Comparison of ENCODE assay signal across 10 cellular contexts in the genomic region with DNA sequence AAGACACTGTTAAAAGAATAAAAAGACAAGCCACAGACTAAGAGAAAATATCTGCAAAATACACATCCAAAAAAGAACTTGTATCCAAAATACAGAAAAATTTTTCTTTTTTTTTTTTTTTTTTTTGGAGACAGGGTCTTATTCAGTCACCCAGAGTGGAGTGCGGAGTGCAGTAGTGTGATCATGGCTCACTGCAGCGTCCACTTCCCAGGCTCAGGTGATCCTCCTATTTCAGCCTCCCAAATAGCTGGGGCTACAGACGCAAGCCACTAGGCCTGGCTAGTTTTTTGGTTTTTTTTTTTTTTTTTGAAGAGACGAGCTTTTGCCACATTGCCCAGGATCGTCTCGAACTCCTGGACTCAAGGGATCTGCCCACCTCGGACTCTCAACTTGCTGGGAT. TPM values are rescaled to one million over a fixed set of nuclear protein-coding genes. Genes with fewer than 3 reads are reported as not detected.
DNase-seq lines count a peak whose midpoint lies in the region; ATAC-seq, FAIRE-seq and TF ChIP-seq lines count a peak whose summit lies in the region.
"Had no signal": no experiment of that assay in that cellular context is flagged by ENCODE, and none has a peak within 500 bp of the region (broad histone marks: within the 10 kb centered on the region; RNA-seq: fewer than 3 reads in every experiment).

No MANE protein-coding gene starts in this region.

- no peak for FAIRE-seq in H54 (lab: Jason Lieb, UNC)

- peaks cover 2% of the 10 kb centered on the region for H3K27me3 Mint-ChIP-seq in activated CD4-positive, alpha-beta T cell treated with anti-CD3 and anti-CD28 coated beads, Interleukin-2, amount 10 ng/mL, durations not matched to agents 7 days and 5 days
- H3K27me3 Mint-ChIP-seq in brain (peaks cover 7% of the 10 kb centered on the region), osteocyte (ENCODE audit: unreplicated experiment) (peaks cover 3% of the 10 kb centered on the region)

- H3K9me2 ChIP-seq in Loucy (replicated peaks; ENCODE audit: low read depth, low read length): no peaks in the 10 kb centered on the region

- peak overlapping the region; percentile 99 for H3K4me3 ChIP-seq in Loucy (ENCODE audit: low read length, poor library complexity, severe bottlenecking)

- H3K36me3 Mint-ChIP-seq in activated CD4-positive, alpha-beta T cell treated with anti-CD3 and anti-CD28 coated beads, Interleukin-2, amount 10 ng/mL, durations not matched to agents 7 days and 5 days (ENCODE audit: low read depth): peaks cover 36% of the 10 kb centered on the region
- peaks cover 10% of the 10 kb centered on the region for H3K36me3 Mint-ChIP-seq in brain
- no peaks in the 10 kb centered on the region for H3K36me3 Mint-ChIP-seq in osteocyte (ENCODE audit: unreplicated experiment)

- no peaks in the 10 kb centered on the region for H3F3A ChIP-seq in Loucy (ENCODE audit: low read depth)

- no peak for DNase-seq in activated CD4-positive, alpha-beta T cell treated with anti-CD3 and anti-CD28 coated beads, Interleukin-2, amount 10 ng/mL, durations not matched to agents 7 days and 5 days
- DNase-seq in activated CD4-positive, alpha-beta T cell treated with anti-CD3 and anti-CD28 coated beads for 4 hours: no peak
- no peak for DNase-seq in osteocyte (ENCODE audit: extremely low spot score, unreplicated experiment)
- no peak for DNase-seq in kidney glomerular epithelial cell (lab: John Stamatoyannopoulos, UW)
- no peak for DNase-seq in H54 (ENCODE audit: insufficient read length, low spot score)
- DNase-seq: activated CD4-positive, CD25-positive, alpha-beta regulatory T cell; amygdala had no signal

- no peak for TF ChIP-seq POLR2A in H54 (IDR thresholded peaks at IDR 0.05; ENCODE audit: low read depth, low read length)

- H3K9me3 Mint-ChIP-seq in activated CD4-positive, alpha-beta T cell treated with anti-CD3 and anti-CD28 coated beads, Interleukin-2, amount 10 ng/mL, durations not matched to agents 7 days and 5 days: no peaks in the 10 kb centered on the region
- no peaks in the 10 kb centered on the region for H3K9me3 Mint-ChIP-seq in brain
- no peaks in the 10 kb centered on the region for H3K9me3 Mint-ChIP-seq in osteocyte (ENCODE audit: unreplicated experiment)

- POLR2A ChIA-PET in activated CD4-positive, alpha-beta T cell treated with anti-CD3 and anti-CD28 coated beads, Interleukin-2, amount 10 ng/mL, durations not matched to agents 7 days and 5 days (lab: Charles Lee): no interaction called here

- peak overlapping the region; percentile 76 for H3K4me2 ChIP-seq in Loucy (ENCODE audit: low read depth, low read length, poor library complexity, severe bottlenecking)

- CTCF ChIA-PET in activated CD4-positive, alpha-beta T cell treated with anti-CD3 and anti-CD28 coated beads, Interleukin-2, amount 10 ng/mL, durations not matched to agents 7 days and 5 days (lab: Charles Lee): no interaction called here

- TF ChIP-seq CTCF in Loucy (conservative IDR thresholded peaks at IDR 0.05; ENCODE audit: low read length) (no peak), brain (conservative IDR thresholded peaks at IDR 0.05) (no peak), osteocyte (IDR thresholded peaks at IDR 0.05) (no peak)

- peaks cover 54% of the 10 kb centered on the region for H3K4me1 Mint-ChIP-seq in activated CD4-positive, alpha-beta T cell treated with anti-CD3 and anti-CD28 coated beads, Interleukin-2, amount 10 ng/mL, durations not matched to agents 7 days and 5 days
- H3K4me1 Mint-ChIP-seq in brain: peaks cover 66% of the 10 kb centered on the region
- peaks cover 37% of the 10 kb centered on the region for H3K4me1 Mint-ChIP-seq in osteocyte (ENCODE audit: unreplicated experiment)

- no peak overlapping the region for H2AFZ ChIP-seq in Loucy (ENCODE audit: low read length)

- peaks cover 78% of the 10 kb centered on the region for H3K79me2 ChIP-seq in Loucy (ENCODE audit: insufficient read depth, low read length)

- peak overlapping the region; percentile 59 for H3K9ac ChIP-seq in Loucy (ENCODE audit: low read depth, low read length, poor library complexity, severe bottlenecking)

- no peaks in the 10 kb centered on the region for H3K36me3 ChIP-seq in Loucy (ENCODE audit: insufficient read depth, low read length)

- H3K4me1 ChIP-seq in Loucy (ENCODE audit: insufficient read depth, low read length, poor library complexity, severe bottlenecking): peaks cover 64% of the 10 kb centered on the region

- H4K20me1 ChIP-seq in Loucy (ENCODE audit: insufficient read depth, low read length, poor library complexity, severe bottlenecking): peaks cover 39% of the 10 kb centered on the region

- H3K27me3 ChIP-seq in Loucy (ENCODE audit: insufficient read depth, low read length, poor library complexity, severe bottlenecking): no peaks in the 10 kb centered on the region

- no peaks in the 10 kb centered on the region for H3K9me3 ChIP-seq in Loucy (ENCODE audit: insufficient read depth, low read depth, low read length)

- H3K4me3 Mint-ChIP-seq in activated CD4-positive, alpha-beta T cell treated with anti-CD3 and anti-CD28 coated beads, Interleukin-2, amount 10 ng/mL, durations not matched to agents 7 days and 5 days: peak overlapping the region; percentile 60
- H3K4me3 Mint-ChIP-seq in brain (peak overlapping the region; percentile 74 to 99 (median 85)), osteocyte (ENCODE audit: unreplicated experiment) (peak overlapping the region; percentile 39)

- no peak overlapping the region for H3K27ac Mint-ChIP-seq in activated CD4-positive, alpha-beta T cell treated with anti-CD3 and anti-CD28 coated beads, Interleukin-2, amount 10 ng/mL, durations not matched to agents 7 days and 5 days
- H3K27ac Mint-ChIP-seq in brain: peak overlapping the region in 2 of 5 experiments; percentile 41 to 66
- no peak overlapping the region for H3K27ac Mint-ChIP-seq in osteocyte (ENCODE audit: unreplicated experiment)

- no peak for ATAC-seq in HG02938 (IDR thresholded peaks at IDR 0.05; ENCODE audit: unreplicated experiment)

RNA-seq across cellular contexts. Expression of gene ZUP1, which starts 3.1 kb away (rescaled TPM):
- 10 to 100 TPM; 15.8 to 18.6 TPM for total RNA-seq in activated CD4-positive, alpha-beta T cell treated with anti-CD3 and anti-CD28 coated beads, Interleukin-2, amount 10 ng/mL, durations not matched to agents 7 days and 5 days
- 5.4 TPM for polyA plus RNA-seq in brain (ENCODE audit: insufficient read depth, low read depth, low replicate concordance)
- 9.4 and 10.0 TPM in 2 replicates for total RNA-seq in osteocyte

RNA-seq across cellular contexts. Expression of gene KPNA5, which starts 15.5 kb away (rescaled TPM):
- total RNA-seq in activated CD4-positive, alpha-beta T cell treated with anti-CD3 and anti-CD28 coated beads, Interleukin-2, amount 10 ng/mL, durations not matched to agents 7 days and 5 days: 10 to 100 TPM; 10.1 to 14.1 TPM
- 4.7 TPM for polyA plus RNA-seq in brain (ENCODE audit: insufficient read depth, low read depth, low replicate concordance)
- 9.6 and 10.4 TPM in 2 replicates for total RNA-seq in osteocyte

RNA-seq across cellular contexts. Expression of gene RSPH4A, which starts 49.2 kb away (rescaled TPM):
- under 1 TPM; 0.15 to 0.19 TPM for total RNA-seq in activated CD4-positive, alpha-beta T cell treated with anti-CD3 and anti-CD28 coated beads, Interleukin-2, amount 10 ng/mL, durations not matched to agents 7 days and 5 days
- 0.75 TPM for polyA plus RNA-seq in brain (ENCODE audit: insufficient read depth, low read depth, low replicate concordance)
- 0.24 and 0.38 TPM in 2 replicates for total RNA-seq in osteocyte
